1 cellular context compared by ENCODE assay signal in genomic region chr3:147521646-147522045, GRCh38.
TF ChIP-seq lines count a peak whose summit lies in the region.

No MANE protein-coding gene starts in this region.

TF ChIP-seq in IMR-90, 13 proteins besides CTCF, POLR2A, EP300 and RAD21 (continued from another document):
- TF ChIP-seq ELK1 (IDR thresholded peaks at IDR 0.05; ENCODE audit: borderline replicate concordance, low read depth, low read length): no peak
- no peak for TF ChIP-seq MAZ (IDR thresholded peaks at IDR 0.05; ENCODE audit: borderline replicate concordance, low read depth, low read length)
- TF ChIP-seq MXI1 (IDR thresholded peaks at IDR 0.05; ENCODE audit: borderline replicate concordance, low read depth, low read length): no peak
- TF ChIP-seq RCOR1 (IDR thresholded peaks at IDR 0.05; ENCODE audit: insufficient replicate concordance, low read length): no peak
- TF ChIP-seq USF2 (IDR thresholded peaks at IDR 0.05; ENCODE audit: low read depth, low read length): no peak
